In genomic region chr18:3265564-3266033, GRCh38 we compare ENCODE assay signal across 2 cellular contexts.
TF ChIP-seq lines count a peak whose summit lies in the region.

No MANE protein-coding gene starts in this region.

TF ChIP-seq in K562, 482 proteins besides CTCF, POLR2A, EP300 and RAD21 (continues in another document):
- TF ChIP-seq IRF1 (CRISPR knock-in tag; IDR thresholded peaks at IDR 0.05; ENCODE audit: borderline replicate concordance) (no peak), NCOA1 (IDR thresholded peaks at IDR 0.05; ENCODE audit: low read depth) (0 out of 2 replicates have a peak, but pooled peaks have one; percentile 43), PBX2 (CRISPR knock-in tag; IDR thresholded peaks at IDR 0.05; ENCODE audit: low read depth) (no peak), PBX2 (tag; conservative IDR thresholded peaks at IDR 0.05; ENCODE audit: low read depth) (peak; percentile 93), CTBP1 (IDR thresholded peaks at IDR 0.05; ENCODE audit: borderline replicate concordance) (no peak), PKNOX1 (IDR thresholded peaks at IDR 0.05) (peak; percentile 90), DPF2 (IDR thresholded peaks at IDR 0.05) (peak; percentile 5; the same call in 1 of the 2 replicates), REST (CRISPR knock-in tag; IDR thresholded peaks at IDR 0.05; ENCODE audit: low read depth) (peak; percentile 72; the same call in 1 of the 2 replicates), JUN (IDR thresholded peaks at IDR 0.05; ENCODE audit: borderline replicate concordance, low read depth, low read length) (0 out of 2 replicates have a peak, but pooled peaks have one; percentile 10), JUN (CRISPR knock-in tag; IDR thresholded peaks at IDR 0.05; ENCODE audit: borderline replicate concordance) (no peak), MIER1 (IDR thresholded peaks at IDR 0.05; ENCODE audit: low read depth) (0 out of 2 replicates have a peak, but pooled peaks have one; percentile 49), SPI1 (IDR thresholded peaks at IDR 0.05; ENCODE audit: borderline replicate concordance, low read depth, low read length) (peak; percentile 67; the same call in 1 of the 2 replicates)

TF ChIP-seq in liver, 16 proteins besides CTCF, POLR2A, EP300 and RAD21:
- TF ChIP-seq ATF3 (IDR thresholded peaks at IDR 0.05) (no peak), JUND (IDR thresholded peaks at IDR 0.05) (peak in 1 of 2 donors; percentile 25), RXRA (IDR thresholded peaks at IDR 0.05) (peak; percentile 40 to 68), REST (IDR thresholded peaks at IDR 0.05) (peak; percentile 97), ZBTB33 (IDR thresholded peaks at IDR 0.05) (no peak), YY1 (IDR thresholded peaks at IDR 0.05) (no peak), FOXA1 (IDR thresholded peaks at IDR 0.05) (no peak), MAX (IDR thresholded peaks at IDR 0.05) (no peak), NR2F2 (IDR thresholded peaks at IDR 0.05) (no peak), FOXA2 (IDR thresholded peaks at IDR 0.05) (no peak), SP1 (IDR thresholded peaks at IDR 0.05) (peak; percentile 65), GABPA (IDR thresholded peaks at IDR 0.05 in 1 of 2, conservative IDR thresholded peaks at IDR 0.05 in 1 of 2) (no peak), EGR1 (IDR thresholded peaks at IDR 0.05; ENCODE audit: low read depth in 2 of 2) (peak in 1 of 2 donors; percentile 37), HNF4G (IDR thresholded peaks at IDR 0.05) (peak; percentile 47), TAF1 (conservative IDR thresholded peaks at IDR 0.05) (no peak), HNF4A (conservative IDR thresholded peaks at IDR 0.05) (peak; percentile 84 to 86)
